In the genomic region with DNA sequence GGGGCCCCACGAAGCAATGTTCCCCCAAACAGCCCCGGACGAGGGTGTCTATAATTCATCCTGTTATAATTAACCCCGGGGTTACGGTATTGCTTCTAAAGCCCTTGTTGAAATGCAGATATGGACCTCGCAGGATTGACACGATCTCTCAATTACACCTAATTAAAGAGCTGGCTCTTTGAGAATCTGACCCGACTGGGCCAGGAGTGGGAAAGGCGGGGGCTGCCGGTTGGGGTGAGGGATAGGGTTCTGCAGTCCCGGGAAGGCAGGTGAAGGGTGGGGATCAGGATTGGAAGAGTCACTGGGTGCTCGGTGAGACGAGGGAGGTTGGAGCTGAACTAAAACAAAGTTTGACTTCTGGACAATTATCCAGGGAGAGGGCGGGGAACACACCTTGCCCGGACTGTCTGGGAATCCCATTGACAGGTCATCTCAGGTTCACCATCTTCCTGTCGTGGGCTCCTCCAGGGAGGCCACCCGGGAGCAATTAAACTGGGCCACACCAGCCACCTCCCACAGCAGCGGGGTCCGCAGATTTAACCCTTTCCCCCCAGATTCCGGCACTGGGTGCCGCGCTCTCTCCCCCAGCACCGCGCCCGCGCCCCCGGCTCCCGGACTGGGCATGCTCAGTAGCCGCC, we compare ENCODE assay signal across 8 cellular contexts. TPM values are rescaled to one million over a fixed set of nuclear protein-coding genes. Genes with fewer than 3 reads are reported as not detected.
DNase-seq lines count a peak whose midpoint lies in the region; ATAC-seq, FAIRE-seq and TF ChIP-seq lines count a peak whose summit lies in the region.

No MANE protein-coding gene starts in this region.

- H3K27me3 Mint-ChIP-seq in central memory CD8-positive, alpha-beta T cell, result peaks cover 92% of the 10 kb centered on the region

- peaks cover 23% of the 10 kb centered on the region for H3K4me1 Mint-ChIP-seq in central memory CD8-positive, alpha-beta T cell

- POLR2A ChIA-PET in IMR-90 (lab: Charles Lee; ENCODE audit: unreplicated experiment), result no interaction called here

- peak overlapping the region; percentile 82 for H3K4me3 Mint-ChIP-seq in central memory CD8-positive, alpha-beta T cell

- H3K9ac ChIP-seq in ES-I3 (ENCODE audit: low read depth, low read length) (peak overlapping the region; percentile 62), IMR-90 (ENCODE audit: low read depth, low read length) (no peak overlapping the region)

- TF ChIP-seq POLR2A in IMR-90 (IDR thresholded peaks at IDR 0.05; ENCODE audit: low read depth, low read length), result no peak

- CTCF ChIA-PET in IMR-90 (lab: Yijun Ruan, JAX), result interaction anchor here (0.6 kb wide), 1 partner anchor 8 kb away, joined by 4 read pairs; no protein-coding TSS in a partner anchor

- no peak overlapping the region for H2BK20ac ChIP-seq in IMR-90 (ENCODE audit: low read depth, low read length)

- ATAC-seq in IMR-90 (ENCODE audit: low read depth), result no peak; the same call in 1 of the 2 replicates
- ATAC-seq in central memory CD8-positive, alpha-beta T cell (replicated peaks; ENCODE audit: extremely low read depth, poor library complexity, severe bottlenecking), result no peak
- ATAC-seq in HG02678 (IDR thresholded peaks at IDR 0.05; ENCODE audit: unreplicated experiment), result no peak

- H2BK5ac ChIP-seq in IMR-90 (ENCODE audit: low read depth, low read length, poor library complexity, severe bottlenecking), result no peak overlapping the region

- H4K8ac ChIP-seq in IMR-90 (ENCODE audit: low read depth in 2 of 2, low read length in 2 of 2), result no peak overlapping the region

- peak overlapping the region; percentile 79 for H3K27ac Mint-ChIP-seq in central memory CD8-positive, alpha-beta T cell (ENCODE audit: low read depth)

- H4K91ac ChIP-seq in IMR-90 (ENCODE audit: insufficient read depth, low read depth, low read length), result no peak overlapping the region

- H4K20me1 ChIP-seq in IMR-90 (ENCODE audit: insufficient read depth, low read length), result no peaks in the 10 kb centered on the region

- H2AK9ac ChIP-seq in IMR-90 (replicated peaks; ENCODE audit: low read depth, low read length, poor library complexity), result no peak overlapping the region

- no TSS peak for BruUV-seq in IMR-90 (replicated peaks; lab: Mats Ljungman, UMichigan)

- H3K36me3 ChIP-seq in ES-I3 (ENCODE audit: insufficient read depth, low read length), result no peaks in the 10 kb centered on the region
- H3K36me3 ChIP-seq in IMR-90 (ENCODE audit: control insufficient read depth, insufficient read depth, low read length), result no peaks in the 10 kb centered on the region

- H3K9me3 ChIP-seq in ES-I3 (ENCODE audit: control insufficient read depth, insufficient read depth, low read length) (no peaks in the 10 kb centered on the region; the same call in 1 of the 2 replicates), IMR-90 (ENCODE audit: control insufficient read depth, insufficient read depth, low read length) (no peaks in the 10 kb centered on the region; the same call in 1 of the 2 replicates), mononuclear cell (ENCODE audit: low read depth, low read length) (no peaks in the 10 kb centered on the region)

- no peak for DNase-seq in IMR-90
- DNase-seq in central memory CD8-positive, alpha-beta T cell (ENCODE audit: low spot score in 2 of 2), result peak in 1 of 2 donors; percentile 17
- DNase-seq in D721Med (ENCODE audit: insufficient read length, low spot score), result no peak
- DNase-seq in UCSD-AML1 (lab: John Stamatoyannopoulos, UW; ENCODE audit: unreplicated experiment), result no peak
- DNase-seq in GF-D8 (lab: John Stamatoyannopoulos, UW), result no peak

- TF ChIP-seq RAD21 in IMR-90 (IDR thresholded peaks at IDR 0.05; ENCODE audit: low read length), result no peak

- H3K18ac ChIP-seq in IMR-90 (ENCODE audit: low read depth, low read length), result no peak overlapping the region

- peak overlapping the region; percentile 89 for H3K4me3 ChIP-seq in IMR-90 (ENCODE audit: insufficient read depth, low read depth, low read length)
- H3K4me3 ChIP-seq in mononuclear cell (ENCODE audit: low read length), result peak overlapping the region; percentile 15

- no peak overlapping the region for H2AK5ac ChIP-seq in IMR-90 (ENCODE audit: low read depth, low read length)

- H3K4me1 ChIP-seq in ES-I3 (ENCODE audit: insufficient read depth, low read length), result peaks cover 8% of the 10 kb centered on the region; the same call in 1 of the 2 replicates
- peaks cover 6% of the 10 kb centered on the region for H3K4me1 ChIP-seq in IMR-90 (ENCODE audit: control insufficient read depth, insufficient read depth, low read length)
- H3K4me1 ChIP-seq in mononuclear cell (ENCODE audit: insufficient read depth, low read length), result peaks cover 18% of the 10 kb centered on the region

- H3K27me3 ChIP-seq in IMR-90 (ENCODE audit: control insufficient read depth, insufficient read depth, low read length) (peaks cover 37% of the 10 kb centered on the region), mononuclear cell (ENCODE audit: insufficient read depth, low read length) (peaks cover 91% of the 10 kb centered on the region)

- no peak overlapping the region for H4K5ac ChIP-seq in IMR-90 (ENCODE audit: low read depth, low read length)

- no peak overlapping the region for H2BK120ac ChIP-seq in IMR-90 (ENCODE audit: low read depth, low read length)

- no peak overlapping the region for H3K14ac ChIP-seq in IMR-90 (replicated peaks; ENCODE audit: low read depth, low read length)

- peak overlapping the region; percentile 96 for H3K4me2 ChIP-seq in IMR-90 (ENCODE audit: low read depth, low read length)

- H3K79me1 ChIP-seq in IMR-90 (ENCODE audit: low read depth in 1 of 2, low read length in 2 of 2), result no peaks in the 10 kb centered on the region

- H3K4ac ChIP-seq in IMR-90 (ENCODE audit: low read depth, low read length), result no peak overlapping the region

- H3K9me1 ChIP-seq in IMR-90 (ENCODE audit: insufficient read depth, low read length), result no peaks in the 10 kb centered on the region

- H3K56ac ChIP-seq in IMR-90 (ENCODE audit: extremely low read depth, insufficient read depth, low read length), result no peak overlapping the region

- peaks cover 13% of the 10 kb centered on the region for H3K36me3 Mint-ChIP-seq in central memory CD8-positive, alpha-beta T cell (ENCODE audit: insufficient read depth)

- no peak for FAIRE-seq in D721Med (lab: Jason Lieb, UNC)

- H2AFZ ChIP-seq in IMR-90 (replicated peaks; ENCODE audit: low read length, poor library complexity), result peak overlapping the region; percentile 87

- dilution Hi-C loops in IMR-90 (cut with HindIII; ENCODE audit: low sequenced_read_pairs, unreplicated experiment), result no loop called here

- no peak overlapping the region for H3K27ac ChIP-seq in IMR-90 (ENCODE audit: insufficient read depth, low read length)

- no peak overlapping the region for H2BK15ac ChIP-seq in IMR-90 (ENCODE audit: low read depth, low read length)

- no peaks in the 10 kb centered on the region for H3K9me3 Mint-ChIP-seq in central memory CD8-positive, alpha-beta T cell

- intact Hi-C loops in IMR-90 (cut with micrococcal nuclease), result no loop called here

- in situ Hi-C loops in IMR-90 (cut with MboI; ENCODE audit: low sequenced_read_pairs), result loop anchor here (25.0 kb wide), 1 partner anchor 1072 kb away; a partner anchor contains a TSS

- no peak for TF ChIP-seq CTCF in IMR-90 (conservative IDR thresholded peaks at IDR 0.05; ENCODE audit: low read depth, low read length)
- no peak for TF ChIP-seq CTCF in D721Med (IDR thresholded peaks at IDR 0.05; ENCODE audit: insufficient read depth, missing control alignments)

- WGBS in IMR-90 (ENCODE audit: extremely low coverage in 2 of 2, insufficient read length in 1 of 2), 2 experiments, result 0% methylated on average over 17 of the region's 29 CpGs; no CpG with 5 or more reads in 1 of the 2 experiments

- no peak overlapping the region for H3K23ac ChIP-seq in IMR-90 (ENCODE audit: low read depth, low read length)

TF ChIP-seq in IMR-90, 13 proteins besides CTCF, POLR2A, EP300 and RAD21 (continues in another document):
- TF ChIP-seq MAZ (IDR thresholded peaks at IDR 0.05; ENCODE audit: borderline replicate concordance, low read depth, low read length), result no peak
- TF ChIP-seq RFX5 (IDR thresholded peaks at IDR 0.05; ENCODE audit: low read depth, low read length), result no peak
- TF ChIP-seq FOS (IDR thresholded peaks at IDR 0.05; ENCODE audit: low read depth, low read length), result no peak
- TF ChIP-seq, protein P1, sequence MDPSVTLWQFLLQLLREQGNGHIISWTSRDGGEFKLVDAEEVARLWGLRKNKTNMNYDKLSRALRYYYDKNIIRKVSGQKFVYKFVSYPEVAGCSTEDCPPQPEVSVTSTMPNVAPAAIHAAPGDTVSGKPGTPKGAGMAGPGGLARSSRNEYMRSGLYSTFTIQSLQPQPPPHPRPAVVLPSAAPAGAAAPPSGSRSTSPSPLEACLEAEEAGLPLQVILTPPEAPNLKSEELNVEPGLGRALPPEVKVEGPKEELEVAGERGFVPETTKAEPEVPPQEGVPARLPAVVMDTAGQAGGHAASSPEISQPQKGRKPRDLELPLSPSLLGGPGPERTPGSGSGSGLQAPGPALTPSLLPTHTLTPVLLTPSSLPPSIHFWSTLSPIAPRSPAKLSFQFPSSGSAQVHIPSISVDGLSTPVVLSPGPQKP (IDR thresholded peaks at IDR 0.05; ENCODE audit: borderline replicate concordance, low read depth, low read length), result no peak
- no peak for TF ChIP-seq SMC3 (IDR thresholded peaks at IDR 0.05; ENCODE audit: low read depth, low read length)
- TF ChIP-seq MXI1 (IDR thresholded peaks at IDR 0.05; ENCODE audit: borderline replicate concordance, low read depth, low read length), result no peak
- TF ChIP-seq MAFK (IDR thresholded peaks at IDR 0.05; ENCODE audit: low read depth, low read length), result no peak
- TF ChIP-seq RCOR1 (IDR thresholded peaks at IDR 0.05; ENCODE audit: insufficient replicate concordance, low read length), result no peak
- TF ChIP-seq CHD1 (IDR thresholded peaks at IDR 0.05; ENCODE audit: low read depth, low read length), result no peak
- TF ChIP-seq, protein P2, sequence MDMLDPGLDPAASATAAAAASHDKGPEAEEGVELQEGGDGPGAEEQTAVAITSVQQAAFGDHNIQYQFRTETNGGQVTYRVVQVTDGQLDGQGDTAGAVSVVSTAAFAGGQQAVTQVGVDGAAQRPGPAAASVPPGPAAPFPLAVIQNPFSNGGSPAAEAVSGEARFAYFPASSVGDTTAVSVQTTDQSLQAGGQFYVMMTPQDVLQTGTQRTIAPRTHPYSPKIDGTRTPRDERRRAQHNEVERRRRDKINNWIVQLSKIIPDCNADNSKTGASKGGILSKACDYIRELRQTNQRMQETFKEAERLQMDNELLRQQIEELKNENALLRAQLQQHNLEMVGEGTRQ (IDR thresholded peaks at IDR 0.05; ENCODE audit: low read depth, low read length), result no peak

RNA-seq across cellular contexts. Expression of a gene that starts 0.4 kb away (rescaled TPM):
- total RNA-seq in IMR-90 (2012; rRNA removed) (0.18 and 0.28 TPM in 2 replicates), mononuclear cell (under 0.01 TPM)
- 0.22 and 0.29 TPM in 2 replicates for polyA plus RNA-seq in IMR-90 (2012; rRNA removed)
- polyA plus RNA-seq in IMR-90 (2012; cell fraction: cytosol; rRNA removed), result 0.09 and 0.11 TPM in 2 replicates
- polyA plus RNA-seq in IMR-90 (2012; cell fraction: nucleus; rRNA removed; ENCODE audit: low replicate concordance), result 0.09 and 0.61 TPM in 2 replicates

RNA-seq across cellular contexts. Expression of a gene that starts 25.0 kb away (rescaled TPM):
- total RNA-seq in IMR-90 (2012; rRNA removed), result 6.6 and 12.5 TPM in 2 replicates
- polyA plus RNA-seq in IMR-90 (2012; rRNA removed), result 2.4 and 3.0 TPM in 2 replicates
- polyA plus RNA-seq in IMR-90 (2012; cell fraction: cytosol; rRNA removed), result 0.44 and 0.47 TPM in 2 replicates
- 0.64 and 3.9 TPM in 2 replicates for polyA plus RNA-seq in IMR-90 (2012; cell fraction: nucleus; rRNA removed; ENCODE audit: low replicate concordance)
- total RNA-seq in mononuclear cell, result 10.0 TPM
